In genomic region chr7:4641667-4642467, GRCh38 we compare ENCODE assay signal across 8 cellular contexts. TPM values are rescaled to one million over a fixed set of nuclear protein-coding genes. Genes with fewer than 3 reads are reported as not detected.
A peak's percentile ranks its signal among the peaks of the same experiment; 100 is the strongest.
DNase-seq lines count a peak whose midpoint lies in the region; ATAC-seq and TF ChIP-seq lines count a peak whose summit lies in the region.

No MANE protein-coding gene starts in this region.

- H3K9me3 ChIP-seq in CD8-positive, alpha-beta T cell (ENCODE audit: low read length): no peaks in the 10 kb centered on the region

- CTCF ChIA-PET in CD8-positive, alpha-beta T cell (lab: Charles Lee): interaction anchor here (0.6 to 2.3 kb wide), 14 partner anchors 10 to 150 kb away, joined by 3 to 11 read pairs (median 4); partner anchors contain the start of genes AP5Z1 and FOXK1
- CTCF ChIA-PET in activated CD8-positive, alpha-beta T cell treated with anti-CD3 and anti-CD28 coated beads, Interleukin-2, amount 10 ng/mL, durations not matched to agents 7 days and 5 days (lab: Charles Lee): interaction anchor here (0.6 to 2.4 kb wide), 11 partner anchors 9 to 106 kb away, joined by 3 to 16 read pairs (median 4); partner anchors contain the start of gene FOXK1

- H3K27me3 Mint-ChIP-seq in CD8-positive, alpha-beta T cell (ENCODE audit: low read depth): no peaks in the 10 kb centered on the region
- no peaks in the 10 kb centered on the region for H3K27me3 Mint-ChIP-seq in activated CD8-positive, alpha-beta T cell treated with anti-CD3 and anti-CD28 coated beads, Interleukin-2, amount 10 ng/mL, durations not matched to agents 7 days and 5 days (ENCODE audit: low read depth)

- H3K36me3 Mint-ChIP-seq in CD8-positive, alpha-beta T cell: no peaks in the 10 kb centered on the region
- peaks cover 5% of the 10 kb centered on the region for H3K36me3 Mint-ChIP-seq in activated CD8-positive, alpha-beta T cell treated with anti-CD3 and anti-CD28 coated beads, Interleukin-2, amount 10 ng/mL, durations not matched to agents 7 days and 5 days (ENCODE audit: low read depth)

- peak overlapping the region; percentile 83 for H3K27ac ChIP-seq in CD8-positive, alpha-beta T cell (ENCODE audit: low read depth, low read length)

- no peaks in the 10 kb centered on the region for H3K27me3 ChIP-seq in CD8-positive, alpha-beta T cell (ENCODE audit: insufficient read depth, low read length)

- intact Hi-C loops in CD8-positive, alpha-beta T cell (cut with DNase I, micrococcal nuclease): loop anchor here (1.0 to 5.0 kb wide), 7 partner anchors 31 to 550 kb away; partner anchors contain the start of genes AP5Z1 (in 2 of the 2), FOXK1 (in 2 of the 2) and WIPI2 (in 1 of the 2)

- peak overlapping the region; percentile 75 for H3K4me3 ChIP-seq in CD8-positive, alpha-beta T cell (ENCODE audit: low read depth, low read length)

- peak overlapping the region; percentile 89 for H3K4me3 Mint-ChIP-seq in CD8-positive, alpha-beta T cell
- peak overlapping the region; percentile 92 for H3K4me3 Mint-ChIP-seq in activated CD8-positive, alpha-beta T cell treated with anti-CD3 and anti-CD28 coated beads, Interleukin-2, amount 10 ng/mL, durations not matched to agents 7 days and 5 days

- H3K9me3 Mint-ChIP-seq in CD8-positive, alpha-beta T cell: no peaks in the 10 kb centered on the region
- H3K9me3 Mint-ChIP-seq in activated CD8-positive, alpha-beta T cell treated with anti-CD3 and anti-CD28 coated beads, Interleukin-2, amount 10 ng/mL, durations not matched to agents 7 days and 5 days (ENCODE audit: insufficient read depth): no peaks in the 10 kb centered on the region

- no peak for TF ChIP-seq CTCF in CD8-positive, alpha-beta T cell (IDR thresholded peaks at IDR 0.05)

- DNase-seq in CD8-positive, alpha-beta T cell: peak; percentile 93 to 98 (median 95)
- peak; percentile 97 for DNase-seq in NCI-H82 (lab: John Stamatoyannopoulos, UW)
- peak; percentile 96 for DNase-seq in activated CD8-positive, alpha-beta T cell treated with anti-CD3 and anti-CD28 coated beads, Interleukin-2, amount 10 ng/mL, durations not matched to agents 7 days and 5 days
- DNase-seq in effector CD8-positive, alpha-beta T cell (lab: John Stamatoyannopoulos, UW): peak; percentile 91
- peak; percentile 99 for DNase-seq in mesenteric fat pad (ENCODE audit: low spot score)
- DNase-seq in stimulated activated CD8-positive, alpha-beta memory T cell treated with anti-CD3 and anti-CD28 coated beads, Interleukin-15, amount 100 ng/mL, for 24 hours (ENCODE audit: low read depth): peak; percentile 94

- H3K4me1 ChIP-seq in CD8-positive, alpha-beta T cell (ENCODE audit: insufficient read depth, low read length): peaks cover 8% of the 10 kb centered on the region

- H3K27ac Mint-ChIP-seq in CD8-positive, alpha-beta T cell: peak overlapping the region; percentile 96
- H3K27ac Mint-ChIP-seq in activated CD8-positive, alpha-beta T cell treated with anti-CD3 and anti-CD28 coated beads, Interleukin-2, amount 10 ng/mL, durations not matched to agents 7 days and 5 days: peak overlapping the region; percentile 96

- POLR2A ChIA-PET in CD8-positive, alpha-beta T cell (lab: Charles Lee): interaction anchor here (0.6 to 2.8 kb wide), 24 partner anchors 11 to 403 kb away, joined by 3 to 91 read pairs (median 4); partner anchors contain the start of genes AP5Z1 and FOXK1
- POLR2A ChIA-PET in activated CD8-positive, alpha-beta T cell treated with anti-CD3 and anti-CD28 coated beads, Interleukin-2, amount 10 ng/mL, durations not matched to agents 7 days and 5 days (lab: Charles Lee): interaction anchor here (0.6 to 3.1 kb wide), 13 partner anchors 20 to 595 kb away, joined by 3 to 52 read pairs (median 5); partner anchors contain the start of genes AP5Z1 and FOXK1

- peaks cover 8% of the 10 kb centered on the region for H3K4me1 Mint-ChIP-seq in CD8-positive, alpha-beta T cell (ENCODE audit: low read depth)
- peaks cover 19% of the 10 kb centered on the region for H3K4me1 Mint-ChIP-seq in activated CD8-positive, alpha-beta T cell treated with anti-CD3 and anti-CD28 coated beads, Interleukin-2, amount 10 ng/mL, durations not matched to agents 7 days and 5 days (ENCODE audit: low read depth)

- H3K36me3 ChIP-seq in CD8-positive, alpha-beta T cell (ENCODE audit: insufficient read depth, low read length): no peaks in the 10 kb centered on the region

- ATAC-seq in CD8-positive, alpha-beta T cell: peak; percentile 86
- peak; percentile 81 for ATAC-seq in GM19395 (IDR thresholded peaks at IDR 0.05; ENCODE audit: unreplicated experiment)
- ATAC-seq in HG03558 (IDR thresholded peaks at IDR 0.05; ENCODE audit: extremely low read depth, unreplicated experiment): peak; percentile 62
- ATAC-seq in activated CD8-positive, alpha-beta T cell treated with anti-CD3 and anti-CD28 coated beads, Interleukin-2, amount 10 ng/mL, durations not matched to agents 7 days and 5 days: peak; percentile 84

RNA-seq across cellular contexts. Expression of gene FOXK1, which starts 40.2 kb away (rescaled TPM):
- total RNA-seq in CD8-positive, alpha-beta T cell: 10 to 100 TPM; 65.8 to 69.8 TPM
- total RNA-seq in activated CD8-positive, alpha-beta T cell treated with anti-CD3 and anti-CD28 coated beads, Interleukin-2, amount 10 ng/mL, durations not matched to agents 7 days and 5 days: 10 to 100 TPM; 26.8 to 28.5 TPM
- 30.2 TPM for total RNA-seq in mesenteric fat pad

Comparison
In these comparisons a context has a peak if more than half of its experiments do, and no peak if none do; other contexts are left out.
1. Peak in every context shown above with its lines: DNase-seq, ATAC-seq, H3K4me3 ChIP-seq and H3K27ac ChIP-seq.